8 cellular contexts compared by ENCODE assay signal in genomic region chr21:5065240-5066211, GRCh38.
DNase-seq lines count a peak whose midpoint lies in the region; ATAC-seq and TF ChIP-seq lines count a peak whose summit lies in the region.
"Not testable (repeated sequence)": the region's sequence is repeated elsewhere in the genome, so short reads cannot be mapped to it uniquely, and the experiment has no call there.

No MANE protein-coding gene starts in this region.

- peak overlapping the region; percentile 67 for H3K27ac Mint-ChIP-seq in activated CD4-positive, alpha-beta T cell treated with anti-CD3 and anti-CD28 coated beads, Interleukin-2, amount 10 ng/mL, durations not matched to agents 24 days and 14 days

- not testable (repeated sequence) for H3K27me3 Mint-ChIP-seq in activated CD4-positive, alpha-beta T cell treated with anti-CD3 and anti-CD28 coated beads, Interleukin-2, amount 10 ng/mL, durations not matched to agents 24 days and 14 days

- H3K36me3 Mint-ChIP-seq in activated CD4-positive, alpha-beta T cell treated with anti-CD3 and anti-CD28 coated beads, Interleukin-2, amount 10 ng/mL, durations not matched to agents 24 days and 14 days (ENCODE audit: low read depth) = not testable (repeated sequence)

- not testable (repeated sequence) for H3K36me3 ChIP-seq in stomach

- not testable (repeated sequence) for H3K9me3 ChIP-seq in right cardiac atrium (ENCODE audit: control insufficient read depth, low read length); stomach

- not testable (repeated sequence) for TF ChIP-seq EP300 in stomach (IDR thresholded peaks at IDR 0.05)

- H3K4me1 Mint-ChIP-seq in activated CD4-positive, alpha-beta T cell treated with anti-CD3 and anti-CD28 coated beads, Interleukin-2, amount 10 ng/mL, durations not matched to agents 24 days and 14 days = not testable (repeated sequence)

- H3K4me3 ChIP-seq in right cardiac atrium (ENCODE audit: low read length); stomach: not testable (repeated sequence)

- WGBS in right cardiac atrium = no CpG with 5 or more reads among the region's 26 CpGs
- WGBS in stomach, 5 donors = 80 to 89% (median 85%) methylated on average over 5 to 24 of the region's 26 CpGs; no CpG with 5 or more reads in 1 of the 5 donors

- not testable (repeated sequence) for H3K27ac ChIP-seq in right cardiac atrium (ENCODE audit: low read length); stomach

- TF ChIP-seq CTCF in stomach (IDR thresholded peaks at IDR 0.05) = not testable (repeated sequence)

- not testable (repeated sequence) for TF ChIP-seq POLR2A in stomach (IDR thresholded peaks at IDR 0.05)

- intact Hi-C loops in activated CD4-positive, alpha-beta T cell treated with anti-CD3 and anti-CD28 coated beads, Interleukin-2, amount 10 ng/mL, durations not matched to agents 24 days and 14 days (cut with micrococcal nuclease); right cardiac atrium (cut with DNase I); stomach (cut with DNase I; ENCODE audit: low total_unique reads): not testable (repeated sequence)

- H3K4me1 ChIP-seq in right cardiac atrium (ENCODE audit: control insufficient read depth, insufficient read depth, low read length); stomach: not testable (repeated sequence)

- not testable (repeated sequence) for H3K27me3 ChIP-seq in right cardiac atrium (ENCODE audit: control insufficient read depth, insufficient read depth); stomach

- H3K9me3 Mint-ChIP-seq in activated CD4-positive, alpha-beta T cell treated with anti-CD3 and anti-CD28 coated beads, Interleukin-2, amount 10 ng/mL, durations not matched to agents 24 days and 14 days = not testable (repeated sequence)

- DNase-seq in H4 (ENCODE audit: low spot score) (peak; percentile 2), right cardiac atrium (peak; percentile 63 to 90 (median 84)), stomach (peak; percentile 32)
- DNase-seq in activated CD4-positive, alpha-beta T cell treated with anti-CD3 and anti-CD28 coated beads, Interleukin-2, amount 10 ng/mL, durations not matched to agents 24 days and 14 days = peak; percentile 91
- DNase-seq in activated naive CD4-positive, alpha-beta T cell treated with anti-CD3 and anti-CD28 coated beads, Interleukin-2, amount 50 U/mL, for 16 hours = peak; percentile 69
- peak; percentile 43 for DNase-seq in stimulated activated CD4-positive, alpha-beta T cell treated with anti-CD3 and anti-CD28 coated beads, Interleukin-12 subunit alpha, Interleukin-12 subunit beta, amount 100 ng/mL, for 4 hours

- ATAC-seq in GM18511 (IDR thresholded peaks at IDR 0.05; ENCODE audit: unreplicated experiment) = peak; percentile 83
- ATAC-seq in HG03457 (IDR thresholded peaks at IDR 0.05; ENCODE audit: unreplicated experiment) = peak; percentile 77
- ATAC-seq in right cardiac atrium = peak; percentile 60 to 72

- not testable (repeated sequence) for H3K4me3 Mint-ChIP-seq in activated CD4-positive, alpha-beta T cell treated with anti-CD3 and anti-CD28 coated beads, Interleukin-2, amount 10 ng/mL, durations not matched to agents 24 days and 14 days

Comparison
In these comparisons a context has a peak if more than half of its experiments do, and no peak if none do; other contexts are left out.
1. DNase-seq: peak in every context shown above with its lines; median percentile 91 in activated CD4-positive, alpha-beta T cell treated with anti-CD3 and anti-CD28 coated beads, Interleukin-2, amount 10 ng/mL, durations not matched to agents 24 days and 14 days; 84 in right cardiac atrium; 69 in activated naive CD4-positive, alpha-beta T cell treated with anti-CD3 and anti-CD28 coated beads, Interleukin-2, amount 50 U/mL, for 16 hours; 43 in stimulated activated CD4-positive, alpha-beta T cell treated with anti-CD3 and anti-CD28 coated beads, Interleukin-12 subunit alpha, Interleukin-12 subunit beta, amount 100 ng/mL, for 4 hours; 32 in stomach; 2 in H4.